16 cellular contexts compared by ENCODE assay signal in the genomic region with DNA sequence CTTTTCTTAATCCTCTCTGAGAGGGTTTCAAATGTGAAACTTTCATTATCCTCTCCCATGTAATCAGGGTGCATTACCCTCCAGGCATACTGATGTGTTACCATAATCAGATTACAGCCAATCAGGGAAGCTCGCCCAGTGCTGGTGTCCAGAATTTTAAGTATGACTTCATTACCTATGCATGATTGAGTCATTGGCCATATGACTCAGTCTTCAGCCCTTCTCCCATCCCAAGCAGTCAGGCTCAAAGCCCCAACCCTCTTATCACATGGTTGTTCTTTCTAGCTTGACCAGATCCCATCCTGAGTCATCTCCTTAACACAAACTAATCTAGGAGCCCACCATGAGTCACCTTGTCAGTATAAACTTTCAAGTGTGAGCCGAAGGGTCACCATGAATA.
DNase-seq lines count a peak whose midpoint lies in the region; ATAC-seq lines count a peak whose summit lies in the region.
"Had no signal": no experiment of that assay in that cellular context is flagged by ENCODE, and none has a peak within 500 bp of the region (broad histone marks: within the 10 kb centered on the region; RNA-seq: fewer than 3 reads in every experiment).

No MANE protein-coding gene starts in this region.

- H3K4me3 Mint-ChIP-seq in activated T-cell treated with anti-CD3 and anti-CD28 coated beads, Interleukin-2, amount 50 U/mL, for 24 hours: no peak overlapping the region
- H3K4me3 Mint-ChIP-seq in activated naive CD4-positive, alpha-beta T cell treated with anti-CD3 and anti-CD28 coated beads for 36 hours: no peak overlapping the region
- H3K4me3 Mint-ChIP-seq: activated CD4-positive, alpha-beta T cell treated with anti-CD3 and anti-CD28 coated beads, Interleukin-2, amount 10 ng/mL, durations not matched to agents 24 days and 14 days; activated T-cell treated with anti-CD3 and anti-CD28 coated beads, Interleukin-2, amount 50 U/mL, for 72 hours had no signal

- no peaks in the 10 kb centered on the region for H3K27me3 Mint-ChIP-seq in activated T-cell treated with anti-CD3 and anti-CD28 coated beads, Interleukin-2, amount 50 U/mL, for 24 hours
- no peaks in the 10 kb centered on the region for H3K27me3 Mint-ChIP-seq in activated naive CD4-positive, alpha-beta T cell treated with anti-CD3 and anti-CD28 coated beads for 36 hours (ENCODE audit: low read depth)
- H3K27me3 Mint-ChIP-seq: activated CD4-positive, alpha-beta T cell treated with anti-CD3 and anti-CD28 coated beads, Interleukin-2, amount 10 ng/mL, durations not matched to agents 24 days and 14 days had no signal

- intact Hi-C loops in activated naive CD4-positive, alpha-beta T cell treated with anti-CD3 and anti-CD28 coated beads for 36 hours (cut with micrococcal nuclease): no loop called here

- H3K4me1 Mint-ChIP-seq in activated T-cell treated with anti-CD3 and anti-CD28 coated beads, Interleukin-2, amount 50 U/mL, for 24 hours (ENCODE audit: low read depth): no peaks in the 10 kb centered on the region
- no peaks in the 10 kb centered on the region for H3K4me1 Mint-ChIP-seq in activated naive CD4-positive, alpha-beta T cell treated with anti-CD3 and anti-CD28 coated beads for 36 hours (ENCODE audit: low read depth)
- H3K4me1 Mint-ChIP-seq: activated CD4-positive, alpha-beta T cell treated with anti-CD3 and anti-CD28 coated beads, Interleukin-2, amount 10 ng/mL, durations not matched to agents 24 days and 14 days had no signal

- peaks cover 18% of the 10 kb centered on the region for H3K9me3 Mint-ChIP-seq in activated T-cell treated with anti-CD3 and anti-CD28 coated beads, Interleukin-2, amount 50 U/mL, for 24 hours
- peaks cover 8% of the 10 kb centered on the region for H3K9me3 Mint-ChIP-seq in activated naive CD4-positive, alpha-beta T cell treated with anti-CD3 and anti-CD28 coated beads for 36 hours
- H3K9me3 Mint-ChIP-seq: activated CD4-positive, alpha-beta T cell treated with anti-CD3 and anti-CD28 coated beads, Interleukin-2, amount 10 ng/mL, durations not matched to agents 24 days and 14 days had no signal

- DNase-seq in Daoy (ENCODE audit: low read depth) (peak; percentile 75), NCI-H524 (lab: John Stamatoyannopoulos, UW) (peak; percentile 72 to 89), astrocyte of the hippocampus (ENCODE audit: low read depth, low spot score) (peak; percentile 97), kidney glomerular epithelial cell (lab: John Stamatoyannopoulos, UW) (peak; percentile 64)
- DNase-seq in activated T-cell treated with anti-CD3 and anti-CD28 coated beads, Interleukin-2, amount 50 U/mL, for 24 hours: no peak
- DNase-seq in activated naive CD4-positive, alpha-beta T cell treated with anti-CD3 and anti-CD28 coated beads for 36 hours: no peak
- DNase-seq: activated CD4-positive, alpha-beta T cell treated with anti-CD3 and anti-CD28 coated beads, Interleukin-2, amount 10 ng/mL, durations not matched to agents 24 days and 14 days; activated T-cell treated with anti-CD3 and anti-CD28 coated beads, Interleukin-2, amount 50 U/mL, for 72 hours; AML-193; DMS79 treated with DMSO at 0.1 percent for 48 hours; gastrocnemius medialis; KBM-7; NCI-H1417 treated with DMSO at 0.1 percent for 48 hours; stimulated activated CD4-positive, alpha-beta T cell treated with anti-CD3 and anti-CD28 coated beads, Interleukin-15, amount 100 ng/mL, for 24 hours had no signal

- CTCF ChIA-PET in activated naive CD4-positive, alpha-beta T cell treated with anti-CD3 and anti-CD28 coated beads for 36 hours (lab: Charles Lee): no interaction called here

- ATAC-seq in GM18517 (IDR thresholded peaks at IDR 0.05; ENCODE audit: unreplicated experiment) (no peak), GM19397 (IDR thresholded peaks at IDR 0.05; ENCODE audit: unreplicated experiment) (no peak)
- ATAC-seq: activated T-cell treated with anti-CD3 and anti-CD28 coated beads, Interleukin-2, amount 50 U/mL, for 72 hours; gastrocnemius medialis had no signal

- H3K27ac Mint-ChIP-seq in activated T-cell treated with anti-CD3 and anti-CD28 coated beads, Interleukin-2, amount 50 U/mL, for 24 hours: no peak overlapping the region
- no peak overlapping the region for H3K27ac Mint-ChIP-seq in activated naive CD4-positive, alpha-beta T cell treated with anti-CD3 and anti-CD28 coated beads for 36 hours
- H3K27ac Mint-ChIP-seq: activated CD4-positive, alpha-beta T cell treated with anti-CD3 and anti-CD28 coated beads, Interleukin-2, amount 10 ng/mL, durations not matched to agents 24 days and 14 days; activated T-cell treated with anti-CD3 and anti-CD28 coated beads, Interleukin-2, amount 50 U/mL, for 72 hours had no signal

- no peaks in the 10 kb centered on the region for H3K36me3 Mint-ChIP-seq in activated T-cell treated with anti-CD3 and anti-CD28 coated beads, Interleukin-2, amount 50 U/mL, for 24 hours (ENCODE audit: low read depth)
- no peaks in the 10 kb centered on the region for H3K36me3 Mint-ChIP-seq in activated naive CD4-positive, alpha-beta T cell treated with anti-CD3 and anti-CD28 coated beads for 36 hours (ENCODE audit: low read depth)

Comparison
In these comparisons a context has a peak if more than half of its experiments do, and no peak if none do; other contexts are left out.
1. DNase-seq: peak in Daoy (single experiment), NCI-H524 (2 of 2), astrocyte of the hippocampus (single experiment) and kidney glomerular epithelial cell (single experiment); none in activated T-cell treated with anti-CD3 and anti-CD28 coated beads, Interleukin-2, amount 50 U/mL, for 24 hours (single experiment) and activated naive CD4-positive, alpha-beta T cell treated with anti-CD3 and anti-CD28 coated beads for 36 hours (single experiment).